27 cellular contexts compared by ENCODE assay signal in genomic region chr16:86294535-86294934, GRCh38.
DNase-seq lines count a peak whose midpoint lies in the region; ATAC-seq, FAIRE-seq and TF ChIP-seq lines count a peak whose summit lies in the region.
"Had no signal": no experiment of that assay in that cellular context is flagged by ENCODE, and none has a peak within 500 bp of the region (broad histone marks: within the 10 kb centered on the region; RNA-seq: fewer than 3 reads in every experiment).

No MANE protein-coding gene starts in this region.

- intact Hi-C loops in esophagus squamous epithelium (cut with DNase I) = no loop called here
- intact Hi-C loops in CD4-positive, alpha-beta memory T cell (cut with micrococcal nuclease) = no loop called here

- peaks cover 0 to 11% (median 0%) of the 10 kb centered on the region in 8 donors for H3K9me3 Mint-ChIP-seq in CD4-positive, alpha-beta memory T cell
- no peaks in the 10 kb centered on the region for H3K9me3 Mint-ChIP-seq in activated CD4-positive, alpha-beta memory T cell treated with anti-CD3 and anti-CD28 coated beads, Interleukin-2, amount 10 ng/mL, durations not matched to agents 7 days and 5 days
- H3K9me3 Mint-ChIP-seq: activated naive CD4-positive, alpha-beta T cell treated with anti-CD3 and anti-CD28 coated beads, Interleukin-2, amount 10 ng/mL, durations not matched to agents 7 days and 5 days; activated T-helper 1 cell treated with anti-CD3 and anti-CD28 coated beads, Interleukin-12 subunit alpha, Interleukin-12 subunit beta, Interleukin-2, Interleukin-4 antibody, amounts not matched to agents 30 ng/mL and 10 ng/mL and 1 ng/mL, durations not matched to agents 14 hours and 24 hours and 36 hours; stimulated activated naive CD8-positive, alpha-beta T cell treated with anti-CD3 and anti-CD28 coated beads, Interleukin-15, Interleukin-2, amounts not matched to agents 100 ng/mL and 50 ng/mL, for 24 hours; T-cell had no signal

- no peaks in the 10 kb centered on the region for H3K36me3 Mint-ChIP-seq in CD4-positive, alpha-beta memory T cell
- H3K36me3 Mint-ChIP-seq in activated CD4-positive, alpha-beta memory T cell treated with anti-CD3 and anti-CD28 coated beads, Interleukin-2, amount 10 ng/mL, durations not matched to agents 7 days and 5 days (ENCODE audit: low read depth) = no peaks in the 10 kb centered on the region
- H3K36me3 Mint-ChIP-seq: activated naive CD4-positive, alpha-beta T cell treated with anti-CD3 and anti-CD28 coated beads, Interleukin-2, amount 10 ng/mL, durations not matched to agents 7 days and 5 days; T-cell had no signal

- TF ChIP-seq POLR2A in esophagus squamous epithelium (IDR thresholded peaks at IDR 0.05) = no peak

- CTCF ChIA-PET in CD4-positive, alpha-beta memory T cell (lab: Charles Lee; ENCODE audit: partially characterized antibody) = no interaction called here
- CTCF ChIA-PET in activated CD4-positive, alpha-beta memory T cell treated with anti-CD3 and anti-CD28 coated beads, Interleukin-2, amount 10 ng/mL, durations not matched to agents 7 days and 5 days (lab: Charles Lee) = no interaction called here

- no peaks in the 10 kb centered on the region for H3K4me1 Mint-ChIP-seq in CD4-positive, alpha-beta memory T cell
- H3K4me1 Mint-ChIP-seq in activated CD4-positive, alpha-beta memory T cell treated with anti-CD3 and anti-CD28 coated beads, Interleukin-2, amount 10 ng/mL, durations not matched to agents 7 days and 5 days = no peaks in the 10 kb centered on the region
- H3K4me1 Mint-ChIP-seq: activated naive CD4-positive, alpha-beta T cell treated with anti-CD3 and anti-CD28 coated beads, Interleukin-2, amount 10 ng/mL, durations not matched to agents 7 days and 5 days; T-cell had no signal

- H3K4me3 Mint-ChIP-seq in CD4-positive, alpha-beta memory T cell = no peak overlapping the region
- no peak overlapping the region for H3K4me3 Mint-ChIP-seq in activated CD4-positive, alpha-beta memory T cell treated with anti-CD3 and anti-CD28 coated beads, Interleukin-2, amount 10 ng/mL, durations not matched to agents 7 days and 5 days
- H3K4me3 Mint-ChIP-seq: activated naive CD4-positive, alpha-beta T cell treated with anti-CD3 and anti-CD28 coated beads, Interleukin-2, amount 10 ng/mL, durations not matched to agents 7 days and 5 days; activated T-helper 1 cell treated with anti-CD3 and anti-CD28 coated beads, Interleukin-12 subunit alpha, Interleukin-12 subunit beta, Interleukin-2, Interleukin-4 antibody, amounts not matched to agents 30 ng/mL and 10 ng/mL and 1 ng/mL, durations not matched to agents 14 hours and 24 hours and 36 hours; stimulated activated naive CD8-positive, alpha-beta T cell treated with anti-CD3 and anti-CD28 coated beads, Interleukin-15, Interleukin-2, amounts not matched to agents 100 ng/mL and 50 ng/mL, for 24 hours; T-cell had no signal

- H3K9me3 ChIP-seq in esophagus squamous epithelium = no peaks in the 10 kb centered on the region
- no peaks in the 10 kb centered on the region for H3K9me3 ChIP-seq in small intestine (ENCODE audit: control insufficient read depth, low read depth)
- H3K9me3 ChIP-seq in CD4-positive, alpha-beta memory T cell (ENCODE audit: control insufficient read depth in 1 of 2, low read length in 2 of 2) = no peaks in the 10 kb centered on the region
- H3K9me3 ChIP-seq: MG63, thyroid gland had no signal

- no peak overlapping the region for H3K4me3 ChIP-seq in esophagus squamous epithelium
- H3K4me3 ChIP-seq in small intestine (ENCODE audit: low read depth in 1 of 2, low read length in 2 of 2) = no peak overlapping the region
- H3K4me3 ChIP-seq in CD4-positive, alpha-beta memory T cell (ENCODE audit: low read length in 2 of 2) = no peak overlapping the region
- H3K4me3 ChIP-seq: MG63, thyroid gland had no signal

- POLR2A ChIA-PET in CD4-positive, alpha-beta memory T cell (lab: Charles Lee; ENCODE audit: partially characterized antibody) = no interaction called here
- POLR2A ChIA-PET in activated CD4-positive, alpha-beta memory T cell treated with anti-CD3 and anti-CD28 coated beads, Interleukin-2, amount 10 ng/mL, durations not matched to agents 7 days and 5 days (lab: Charles Lee) = no interaction called here

- DNase-seq in EH (ENCODE audit: low read depth) (peak; percentile 9), esophagus squamous epithelium (lab: John Stamatoyannopoulos, UW) (no peak), mesenteric fat pad (ENCODE audit: low spot score) (peak; percentile 73), small intestine (no peak)
- DNase-seq in CD4-positive, alpha-beta memory T cell = no peak
- no peak for DNase-seq in activated CD4-positive, alpha-beta memory T cell treated with anti-CD3 and anti-CD28 coated beads, Interleukin-2, amount 10 ng/mL, durations not matched to agents 7 days and 5 days
- DNase-seq: activated CD4-positive, CD25-positive, alpha-beta regulatory T cell; activated naive CD4-positive, alpha-beta T cell treated with anti-CD3 and anti-CD28 coated beads, Interleukin-2, amount 10 ng/mL, durations not matched to agents 7 days and 5 days; brain microvascular endothelial cell; effector CD8-positive, alpha-beta T cell; foreskin melanocyte; GDM1; KG1; MG63; NCI-H1417; NCI-H2029 treated with DMSO at 0.1 percent for 48 hours; NCI-H2227 treated with DMSO at 0.1 percent for 48 hours; NCI-H526 treated with DMSO at 0.1 percent for 48 hours; T-cell; thyroid gland had no signal

- 43 to 47% methylated on average over 11 of the region's 11 CpGs for WGBS in esophagus squamous epithelium, 2 donors
- WGBS in small intestine, 3 donors = 46 to 59% (median 52%) methylated on average over 11 of the region's 11 CpGs

- peaks cover 55 to 58% of the 10 kb centered on the region in 2 donors for H3K27me3 Mint-ChIP-seq in CD4-positive, alpha-beta memory T cell
- peaks cover 36% of the 10 kb centered on the region for H3K27me3 Mint-ChIP-seq in activated CD4-positive, alpha-beta memory T cell treated with anti-CD3 and anti-CD28 coated beads, Interleukin-2, amount 10 ng/mL, durations not matched to agents 7 days and 5 days

- no peak for TF ChIP-seq CTCF in esophagus squamous epithelium (IDR thresholded peaks at IDR 0.05)

- H3K36me3 ChIP-seq in esophagus squamous epithelium (no peaks in the 10 kb centered on the region), small intestine (ENCODE audit: control insufficient read depth in 2 of 2, insufficient read depth in 2 of 2, low read length in 2 of 2) (no peaks in the 10 kb centered on the region)
- H3K36me3 ChIP-seq in CD4-positive, alpha-beta memory T cell (ENCODE audit: insufficient read depth, low read length) = no peaks in the 10 kb centered on the region
- H3K36me3 ChIP-seq: brain microvascular endothelial cell, MG63, thyroid gland had no signal

- H3K27me3 ChIP-seq in esophagus squamous epithelium = peaks cover 0 to 97% (median 0%) of the 10 kb centered on the region in 4 donors
- H3K27me3 ChIP-seq in small intestine (ENCODE audit: control insufficient read depth in 2 of 2, insufficient read depth in 2 of 2, low read length in 2 of 2) = peaks cover 0 to 2% of the 10 kb centered on the region in 2 donors
- peaks cover 8% of the 10 kb centered on the region for H3K27me3 ChIP-seq in CD4-positive, alpha-beta memory T cell (ENCODE audit: insufficient read depth, low read length)
- H3K27me3 ChIP-seq: thyroid gland had no signal

- H3K27ac ChIP-seq in esophagus squamous epithelium = peak overlapping the region in 3 of 4 donors; percentile 23 to 63 (median 38)
- peak overlapping the region; percentile 16 to 80 for H3K27ac ChIP-seq in small intestine (ENCODE audit: low read depth in 1 of 2, low read length in 1 of 2)
- H3K27ac ChIP-seq in CD4-positive, alpha-beta memory T cell (ENCODE audit: low read depth, low read length) = no peak overlapping the region
- H3K27ac ChIP-seq: brain microvascular endothelial cell, thyroid gland had no signal

- H3K27ac Mint-ChIP-seq in CD4-positive, alpha-beta memory T cell = no peak overlapping the region
- no peak overlapping the region for H3K27ac Mint-ChIP-seq in activated CD4-positive, alpha-beta memory T cell treated with anti-CD3 and anti-CD28 coated beads, Interleukin-2, amount 10 ng/mL, durations not matched to agents 7 days and 5 days
- H3K27ac Mint-ChIP-seq: activated naive CD4-positive, alpha-beta T cell treated with anti-CD3 and anti-CD28 coated beads, Interleukin-2, amount 10 ng/mL, durations not matched to agents 7 days and 5 days; activated T-helper 1 cell treated with anti-CD3 and anti-CD28 coated beads, Interleukin-12 subunit alpha, Interleukin-12 subunit beta, Interleukin-2, Interleukin-4 antibody, amounts not matched to agents 30 ng/mL and 10 ng/mL and 1 ng/mL, durations not matched to agents 14 hours and 24 hours and 36 hours; stimulated activated naive CD8-positive, alpha-beta T cell treated with anti-CD3 and anti-CD28 coated beads, Interleukin-15, Interleukin-2, amounts not matched to agents 100 ng/mL and 50 ng/mL, for 24 hours; T-cell had no signal

- H3K4me1 ChIP-seq in esophagus squamous epithelium (peaks cover 0 to 27% (median 10%) of the 10 kb centered on the region in 3 donors), small intestine (ENCODE audit: control insufficient read depth in 2 of 2, insufficient read depth in 1 of 2, low read depth in 1 of 2, low read length in 1 of 2) (no peaks in the 10 kb centered on the region)
- no peaks in the 10 kb centered on the region for H3K4me1 ChIP-seq in CD4-positive, alpha-beta memory T cell (ENCODE audit: insufficient read depth, low read length)
- H3K4me1 ChIP-seq: thyroid gland had no signal

- no peak for FAIRE-seq in small intestine (lab: Jason Lieb, UNC)
- FAIRE-seq: islet of Langerhans had no signal

- ATAC-seq in GM21526 (IDR thresholded peaks at IDR 0.05; ENCODE audit: low FRiP score, unreplicated experiment) (no peak), GM21723 (IDR thresholded peaks at IDR 0.05; ENCODE audit: unreplicated experiment) (no peak)
- ATAC-seq: HCT116, Panc1, T-cell had no signal

Comparison
In these comparisons a context has a peak if more than half of its experiments do, and no peak if none do; other contexts are left out.
1. DNase-seq: peak in EH (single experiment) and mesenteric fat pad (single experiment); none in esophagus squamous epithelium (single experiment), small intestine (single experiment), CD4-positive, alpha-beta memory T cell (0 of 5) and activated CD4-positive, alpha-beta memory T cell treated with anti-CD3 and anti-CD28 coated beads, Interleukin-2, amount 10 ng/mL, durations not matched to agents 7 days and 5 days (single experiment).